In the genomic region with DNA sequence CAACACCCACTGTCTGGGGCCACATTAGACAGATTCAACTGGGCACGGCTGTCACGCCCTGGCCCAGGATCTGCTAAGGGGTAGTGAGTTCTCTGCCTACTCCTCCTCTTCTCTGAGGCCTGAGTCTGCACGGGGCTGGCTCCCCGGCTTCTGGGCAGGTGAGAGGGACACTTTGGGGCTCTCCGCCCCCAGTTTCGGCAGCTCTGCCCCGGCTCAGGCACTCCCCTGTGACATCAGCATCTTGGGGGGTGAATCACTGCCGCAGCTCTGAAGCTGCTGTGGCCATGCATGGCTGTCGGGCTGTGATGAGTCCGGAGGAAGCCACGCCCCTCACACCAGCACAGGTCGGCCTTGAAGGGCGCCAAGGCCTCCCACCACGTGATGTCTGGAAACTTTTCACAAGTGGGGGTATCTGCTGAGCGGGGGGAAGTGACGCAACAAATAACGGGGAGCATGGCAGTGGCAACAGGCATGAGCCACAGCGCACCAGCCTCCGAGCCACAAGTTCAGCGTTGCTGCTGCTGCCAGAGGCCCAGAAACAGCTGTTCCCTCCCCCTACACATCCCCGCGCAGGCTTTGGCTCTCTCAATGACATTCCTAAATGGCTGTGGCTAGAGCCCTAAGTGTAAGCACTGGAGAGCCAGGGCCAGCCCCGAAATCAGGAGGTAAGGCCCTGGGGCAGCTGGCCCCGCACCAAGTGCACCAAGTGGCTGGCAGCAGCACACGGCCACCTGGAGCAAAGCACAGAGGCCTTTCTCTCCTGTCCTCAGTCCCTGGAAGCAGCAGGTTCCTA, we compare ENCODE assay signal across 8 cellular contexts. TPM values are rescaled to one million over a fixed set of nuclear protein-coding genes. Genes with fewer than 3 reads are reported as not detected.
DNase-seq lines count a peak whose midpoint lies in the region; ATAC-seq and TF ChIP-seq lines count a peak whose summit lies in the region.

No MANE protein-coding gene starts in this region.

- H2BK12ac ChIP-seq in neuronal stem cell (ENCODE audit: low read length): no peak overlapping the region

- H2AK5ac ChIP-seq in neuronal stem cell (ENCODE audit: low read depth, low read length): no peak overlapping the region

- no peaks in the 10 kb centered on the region for H3K27me3 Mint-ChIP-seq in CD14-positive monocyte (ENCODE audit: low read depth in 3 of 3)
- no peaks in the 10 kb centered on the region for H3K27me3 Mint-ChIP-seq in activated T-helper 17 cell treated with anti-CD3 and anti-CD28 coated beads, Interleukin-2, amount 50 U/mL, for 72 hours

- H4K91ac ChIP-seq in neuronal stem cell (ENCODE audit: low read depth, low read length, poor library complexity): no peak overlapping the region

- peaks cover 10% of the 10 kb centered on the region for H3K79me1 ChIP-seq in neuronal stem cell (ENCODE audit: low read depth, low read length)

- H3K36me3 ChIP-seq in NT2/D1 (ENCODE audit: insufficient read depth, insufficient read length, low read length) (peaks cover 48% of the 10 kb centered on the region), neuronal stem cell (replicated peaks in 1 of 2; ENCODE audit: control insufficient read depth in 2 of 2, insufficient read depth in 2 of 2, low read length in 2 of 2) (peaks cover 20 to 72% of the 10 kb centered on the region in 2 donors), stomach (peaks cover 25 to 46% (median 41%) of the 10 kb centered on the region in 4 donors)

- peak overlapping the region; percentile 83 for H3K23ac ChIP-seq in neuronal stem cell (ENCODE audit: low read depth, low read length, poor library complexity)

- H3K14ac ChIP-seq in neuronal stem cell (ENCODE audit: low read length): no peak overlapping the region

- peak; percentile 47 for ATAC-seq in GM21717 (IDR thresholded peaks at IDR 0.05; ENCODE audit: unreplicated experiment)
- ATAC-seq in activated T-helper 17 cell treated with anti-CD3 and anti-CD28 coated beads, Interleukin-2, amount 50 U/mL, for 72 hours (replicated peaks): peak; percentile 74

- no peaks in the 10 kb centered on the region for H3K9me3 ChIP-seq in NT2/D1 (ENCODE audit: insufficient read depth, low read length)
- no peaks in the 10 kb centered on the region for H3K9me3 ChIP-seq in neuronal stem cell (replicated peaks in 1 of 2; ENCODE audit: control insufficient read depth in 2 of 2, insufficient read depth in 1 of 2, low read depth in 1 of 2, low read length in 2 of 2)
- H3K9me3 ChIP-seq in stomach: no peaks in the 10 kb centered on the region

- H3K36me3 Mint-ChIP-seq in CD14-positive monocyte: peaks cover 47 to 65% of the 10 kb centered on the region in 2 donors
- H3K36me3 Mint-ChIP-seq in activated T-helper 17 cell treated with anti-CD3 and anti-CD28 coated beads, Interleukin-2, amount 50 U/mL, for 72 hours (ENCODE audit: low read depth): peaks cover 95% of the 10 kb centered on the region

- H3K27ac ChIP-seq in neuronal stem cell (replicated peaks; ENCODE audit: low read length): no peak overlapping the region
- H3K27ac ChIP-seq in stomach: peak overlapping the region; percentile 49 to 92 (median 86)

- intact Hi-C loops in CD14-positive monocyte (cut with micrococcal nuclease) (loop anchor here in 1 of 2 donors (2.0 kb wide), 2 partner anchors 17 to 25 kb away; no protein-coding TSS in a partner anchor), stomach (cut with DNase I; ENCODE audit: low total_unique reads) (no loop called here)

- no peaks in the 10 kb centered on the region for H3K27me3 ChIP-seq in NT2/D1 (ENCODE audit: insufficient read depth, insufficient read length)
- no peaks in the 10 kb centered on the region for H3K27me3 ChIP-seq in neuronal stem cell (ENCODE audit: control insufficient read depth in 3 of 3, insufficient read depth in 3 of 3, low read depth in 1 of 3, low read length in 3 of 3)
- no peaks in the 10 kb centered on the region for H3K27me3 ChIP-seq in stomach

- peak; percentile 100 for DNase-seq in CD14-positive monocyte (ENCODE audit: low spot score)
- DNase-seq in NT2/D1 (ENCODE audit: low read depth, low spot score): no peak
- DNase-seq in fibroblast of gingiva (ENCODE audit: low read depth): peak; percentile 96
- no peak for DNase-seq in neuronal stem cell (ENCODE audit: low spot score)
- DNase-seq in stomach: peak; percentile 77
- no peak for DNase-seq in NCI-H2107 (lab: John Stamatoyannopoulos, UW)

- peak overlapping the region; percentile 8 to 55 for H3K4me3 Mint-ChIP-seq in CD14-positive monocyte
- peak overlapping the region; percentile 82 for H3K4me3 Mint-ChIP-seq in activated T-helper 17 cell treated with anti-CD3 and anti-CD28 coated beads, Interleukin-2, amount 50 U/mL, for 72 hours

- peak overlapping the region; percentile 13 for H3K4ac ChIP-seq in neuronal stem cell (ENCODE audit: low read length)

- no peak overlapping the region for H2AFZ ChIP-seq in neuronal stem cell (ENCODE audit: low read length)

- H2BK5ac ChIP-seq in neuronal stem cell (ENCODE audit: low read length): no peak overlapping the region

- TF ChIP-seq POLR2A in stomach (IDR thresholded peaks at IDR 0.05): no peak

- TF ChIP-seq CTCF in CD14-positive monocyte (IDR thresholded peaks at IDR 0.05) (no peak), stomach (IDR thresholded peaks at IDR 0.05) (no peak)

- peak overlapping the region; percentile 14 for H3K4me2 ChIP-seq in neuronal stem cell (ENCODE audit: insufficient read depth, low read length, poor library complexity, severe bottlenecking)

- H2BK120ac ChIP-seq in neuronal stem cell (ENCODE audit: low read depth, low read length): no peak overlapping the region

- peak; percentile 25 for TF ChIP-seq EP300 in stomach (IDR thresholded peaks at IDR 0.05)

- peaks cover 0 to 2% (median 0%) of the 10 kb centered on the region in 7 donors for H3K9me3 Mint-ChIP-seq in CD14-positive monocyte
- H3K9me3 Mint-ChIP-seq in activated T-helper 17 cell treated with anti-CD3 and anti-CD28 coated beads, Interleukin-2, amount 50 U/mL, for 72 hours: no peaks in the 10 kb centered on the region

- H3K4me3 ChIP-seq in NT2/D1 (ENCODE audit: insufficient read length, low read depth): no peak overlapping the region
- no peak overlapping the region for H3K4me3 ChIP-seq in neuronal stem cell (ENCODE audit: low read length in 2 of 2)
- peak overlapping the region in 3 of 4 donors; percentile 18 to 29 (median 20) for H3K4me3 ChIP-seq in stomach

- WGBS in neuronal stem cell (ENCODE audit: extremely low coverage in 2 of 2, insufficient read length in 2 of 2, insufficient replicate concordance in 1 of 2), 2 donors: no CpG with 5 or more reads among the region's 25 CpGs
- WGBS in stomach, 5 donors: 17 to 40% (median 36%) methylated on average over 19 to 25 of the region's 25 CpGs

- H3K27ac Mint-ChIP-seq in CD14-positive monocyte: peak overlapping the region; percentile 88 to 97 (median 94)
- peak overlapping the region; percentile 98 for H3K27ac Mint-ChIP-seq in activated T-helper 17 cell treated with anti-CD3 and anti-CD28 coated beads, Interleukin-2, amount 50 U/mL, for 72 hours

- no peak overlapping the region for H2BK15ac ChIP-seq in neuronal stem cell (ENCODE audit: low read length)

- H4K8ac ChIP-seq in neuronal stem cell (ENCODE audit: low read depth, low read length): no peak overlapping the region

- H3K18ac ChIP-seq in neuronal stem cell (ENCODE audit: low read length): peak overlapping the region; percentile 57

- H3K4me1 Mint-ChIP-seq in CD14-positive monocyte: peaks cover 66% of the 10 kb centered on the region
- H3K4me1 Mint-ChIP-seq in activated T-helper 17 cell treated with anti-CD3 and anti-CD28 coated beads, Interleukin-2, amount 50 U/mL, for 72 hours: peaks cover 68% of the 10 kb centered on the region

- H3K4me1 ChIP-seq in NT2/D1 (ENCODE audit: insufficient read depth, insufficient read length) (peaks cover 21% of the 10 kb centered on the region), neuronal stem cell (ENCODE audit: control insufficient read depth in 2 of 2, insufficient read depth in 1 of 2, low read depth in 1 of 2, low read length in 2 of 2) (peaks cover 9 to 33% of the 10 kb centered on the region in 2 donors), stomach (peaks cover 60 to 69% (median 67%) of the 10 kb centered on the region in 4 donors)

- peak overlapping the region; percentile 66 for H3K9ac ChIP-seq in NT2/D1 (ENCODE audit: insufficient read length, low read depth)
- peak overlapping the region; percentile 55 for H3K9ac ChIP-seq in neuronal stem cell (ENCODE audit: low read depth, low read length, poor library complexity)

RNA-seq across cellular contexts. Expression of gene ZBTB17, which starts 26.3 kb away (rescaled TPM):
- polyA plus RNA-seq in CD14-positive monocyte (1 to 10 TPM; 2.8 to 7.6 TPM), stomach (10 to 100 TPM; 40.7 to 46.3 (median 44.2) TPM)
- total RNA-seq in activated T-helper 17 cell treated with anti-CD3 and anti-CD28 coated beads, Interleukin-2, amount 50 U/mL, for 72 hours: 100 to 1,000 TPM in 1 of 2 donors, 10 to 100 TPM in 1; 62.0 to 135 TPM
- polyA plus RNA-seq in neuronal stem cell (2013, experiment 1 of 2): 26.5 TPM
- 28.4 TPM for polyA plus RNA-seq in neuronal stem cell (2013, experiment 2 of 2)
- total RNA-seq in stomach: 100 to 1,000 TPM in 1 of 5 donors, 10 to 100 TPM in 4; 13.0 to 136 (median 65.9) TPM

RNA-seq across cellular contexts. Expression of gene SRARP, which starts 54.4 kb away (rescaled TPM):
- not detected for polyA plus RNA-seq in CD14-positive monocyte
- total RNA-seq in activated T-helper 17 cell treated with anti-CD3 and anti-CD28 coated beads, Interleukin-2, amount 50 U/mL, for 72 hours: not detected
- not detected for polyA plus RNA-seq in neuronal stem cell (2013, experiment 1 of 2)
- polyA plus RNA-seq in neuronal stem cell (2013, experiment 2 of 2): not detected
- not detected for total RNA-seq in stomach
- polyA plus RNA-seq in stomach: under 1 TPM in 1 of 3 donors, not detected in 2; 0.75 TPM

Comparison
In these comparisons a context has a peak if more than half of its experiments do, and no peak if none do; other contexts are left out.
1. DNase-seq: peak in CD14-positive monocyte (single experiment), fibroblast of gingiva (single experiment) and stomach (single experiment); none in NT2/D1 (single experiment), neuronal stem cell (single experiment) and NCI-H2107 (single experiment).
2. H3K4me3 ChIP-seq: peak in stomach (3 of 4); none in NT2/D1 (single experiment) and neuronal stem cell (0 of 2).